ENCODE assay signal across 14 cellular contexts in genomic region chr14:74915426-74915825, GRCh38. TPM values are rescaled to one million over a fixed set of nuclear protein-coding genes. Genes with fewer than 3 reads are reported as not detected.
DNase-seq lines count a peak whose midpoint lies in the region; ATAC-seq and TF ChIP-seq lines count a peak whose summit lies in the region.
"Had no signal": no experiment of that assay in that cellular context is flagged by ENCODE, and none has a peak within 500 bp of the region (broad histone marks: within the 10 kb centered on the region; RNA-seq: fewer than 3 reads in every experiment).

No MANE protein-coding gene starts in this region.

- no peaks in the 10 kb centered on the region for H3K36me3 ChIP-seq in right atrium auricular region
- no peaks in the 10 kb centered on the region for H3K36me3 ChIP-seq in osteoblast (ENCODE audit: insufficient read depth, low read length)
- peaks cover 0 to 4% (median 0%) of the 10 kb centered on the region in 5 donors for H3K36me3 ChIP-seq in subcutaneous abdominal adipose tissue (ENCODE audit: control insufficient read depth in 5 of 5, insufficient read depth in 5 of 5, low read length in 5 of 5)
- H3K36me3 ChIP-seq: HAP-1 had no signal

- H3K79me2 ChIP-seq in osteoblast (ENCODE audit: insufficient read depth, low read length), result no peaks in the 10 kb centered on the region

- DNase-seq in right atrium auricular region (ENCODE audit: low spot score) (no peak), Right ventricle myocardium superior (no peak), osteoblast (ENCODE audit: insufficient read length, low spot score, missing footprints) (peak; percentile 50), NCI-H524 (lab: John Stamatoyannopoulos, UW) (no peak)
- DNase-seq: CD8-positive, alpha-beta T cell; COR-L47; DND-41; GDM1 had no signal

- H3K27me3 ChIP-seq in right atrium auricular region, result no peaks in the 10 kb centered on the region
- H3K27me3 ChIP-seq in osteoblast (ENCODE audit: insufficient read depth, low read length), result no peaks in the 10 kb centered on the region
- H3K27me3 ChIP-seq in subcutaneous abdominal adipose tissue (ENCODE audit: control insufficient read depth in 5 of 5, insufficient read depth in 4 of 5, low read length in 5 of 5), result no peaks in the 10 kb centered on the region

- no peak overlapping the region for H3K4me3 ChIP-seq in right atrium auricular region
- no peak overlapping the region for H3K4me3 ChIP-seq in osteoblast (ENCODE audit: insufficient read depth, low read length)
- no peak overlapping the region for H3K4me3 ChIP-seq in subcutaneous abdominal adipose tissue (ENCODE audit: low read depth in 1 of 5, low read length in 5 of 5)
- H3K4me3 ChIP-seq: HAP-1 had no signal

- intact Hi-C loops in Right ventricle myocardium superior (cut with DNase I), result no loop called here

- ATAC-seq in Right ventricle myocardium superior (ENCODE audit: poor library complexity), result no peak
- ATAC-seq in esophagus mucosa, result no peak
- no peak for ATAC-seq in GM18861 (IDR thresholded peaks at IDR 0.05; ENCODE audit: unreplicated experiment)
- ATAC-seq: CD8-positive, alpha-beta T cell had no signal

- peaks cover 0 to 35% of the 10 kb centered on the region in 2 donors for H3K4me1 ChIP-seq in right atrium auricular region
- H3K4me1 ChIP-seq in osteoblast (ENCODE audit: insufficient read depth, low read length), result peaks cover 12% of the 10 kb centered on the region
- peaks cover 18 to 43% (median 36%) of the 10 kb centered on the region in 5 donors for H3K4me1 ChIP-seq in subcutaneous abdominal adipose tissue (ENCODE audit: control insufficient read depth in 5 of 5, insufficient read depth in 5 of 5, low read length in 5 of 5)
- H3K4me1 ChIP-seq: HAP-1 had no signal

- no peaks in the 10 kb centered on the region for H4K20me1 ChIP-seq in osteoblast (ENCODE audit: insufficient read depth, low read length)

- H3K9me3 ChIP-seq in right atrium auricular region, result no peaks in the 10 kb centered on the region
- no peaks in the 10 kb centered on the region for H3K9me3 ChIP-seq in osteoblast (ENCODE audit: low read depth, low read length)
- no peaks in the 10 kb centered on the region for H3K9me3 ChIP-seq in subcutaneous abdominal adipose tissue (ENCODE audit: control insufficient read depth in 5 of 5, low read length in 5 of 5)
- H3K9me3 ChIP-seq: HAP-1 had no signal

- H2AFZ ChIP-seq in osteoblast (ENCODE audit: low read length), result no peak overlapping the region

- no peak overlapping the region for H3K9ac ChIP-seq in subcutaneous abdominal adipose tissue (ENCODE audit: low read length in 5 of 5)

- H3K27ac ChIP-seq in right atrium auricular region (peak overlapping the region; percentile 23 to 71), osteoblast (ENCODE audit: low read depth, low read length) (no peak overlapping the region), subcutaneous abdominal adipose tissue (ENCODE audit: low read depth, low read length) (peak overlapping the region; percentile 33)

- H3K4me2 ChIP-seq in osteoblast (ENCODE audit: insufficient read depth, low read length), result no peak overlapping the region

- no peak for TF ChIP-seq CTCF in right atrium auricular region (IDR thresholded peaks at IDR 0.05)
- TF ChIP-seq CTCF in osteoblast (IDR thresholded peaks at IDR 0.05; ENCODE audit: extremely low read depth, low read depth, low read length), result no peak

RNA-seq across cellular contexts. Expression of gene RPS6KL1, which starts 7.6 kb away (rescaled TPM):
- total RNA-seq in right atrium auricular region (10 to 100 TPM in 1 of 2 donors, 1 to 10 TPM in 1; 7.6 to 10.3 TPM), Right ventricle myocardium superior (16.8 TPM), osteoblast (0.29 and 0.36 TPM in 2 replicates), esophagus mucosa (1.7 TPM)

RNA-seq across cellular contexts. Expression of gene DLST, which starts 33.7 kb away (rescaled TPM):
- total RNA-seq in right atrium auricular region (100 to 1,000 TPM in 1 of 2 donors, 10 to 100 TPM in 1; 71.1 to 105 TPM), Right ventricle myocardium superior (205 TPM), osteoblast (69.8 and 72.5 TPM in 2 replicates), esophagus mucosa (75.7 TPM)

RNA-seq across cellular contexts. Expression of gene PROX2, which starts 39.5 kb away (rescaled TPM):
- not detected for total RNA-seq in right atrium auricular region
- not detected for total RNA-seq in Right ventricle myocardium superior
- total RNA-seq in osteoblast, result not detected in 2 replicates
- not detected for total RNA-seq in esophagus mucosa
- total RNA-seq: H1, HT-29 had no signal

RNA-seq across cellular contexts. Expression of gene PGF, which starts 40.0 kb away (rescaled TPM):
- total RNA-seq in right atrium auricular region (1 to 10 TPM; 3.3 to 7.0 TPM), Right ventricle myocardium superior (5.1 TPM), osteoblast (16.3 and 24.5 TPM in 2 replicates), esophagus mucosa (4.1 TPM)
